21 cellular contexts compared by ENCODE assay signal in the genomic region with DNA sequence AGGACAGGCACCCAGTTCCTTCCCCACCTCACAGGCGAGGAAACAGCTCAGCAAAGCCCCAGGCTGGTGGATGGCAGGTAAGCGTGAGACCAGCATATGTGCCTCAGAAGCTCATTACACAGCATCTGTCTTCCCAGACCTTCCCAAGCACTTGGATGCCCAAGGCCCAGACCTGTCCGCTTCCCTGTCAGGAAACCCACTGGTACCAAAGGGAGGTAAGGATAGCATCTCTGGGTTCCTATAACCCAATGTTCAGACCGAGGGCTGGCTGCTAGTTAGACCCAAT.
"Had no signal": no experiment of that assay in that cellular context is flagged by ENCODE, and none has a peak within 500 bp of the region (broad histone marks: within the 10 kb centered on the region; RNA-seq: fewer than 3 reads in every experiment).

No MANE protein-coding gene starts in this region.

- H3K27me3 ChIP-seq: esophagus muscularis mucosa, right atrium auricular region, thyroid gland had no signal

- H3K9me3 Mint-ChIP-seq: activated naive CD4-positive, alpha-beta T cell treated with anti-CD3 and anti-CD28 coated beads, Interleukin-2, amount 50 U/mL, for 24 hours; activated T-cell treated with anti-CD3 and anti-CD28 coated beads, Interleukin-2, amount 50 U/mL, for 4 hours; effector memory CD8-positive, alpha-beta T cell had no signal

- H3K27ac ChIP-seq: esophagus muscularis mucosa, prostate gland, right atrium auricular region, thyroid gland had no signal

- H3K27me3 Mint-ChIP-seq: activated naive CD4-positive, alpha-beta T cell treated with anti-CD3 and anti-CD28 coated beads, Interleukin-2, amount 50 U/mL, for 24 hours; effector memory CD8-positive, alpha-beta T cell; T-helper 17 cell had no signal

- DNase-seq: activated CD4-positive, alpha-beta T cell treated with anti-CD3 and anti-CD28 coated beads for 4 hours; activated CD4-positive, alpha-beta T cell treated with anti-CD3 and anti-CD28 coated beads, Interleukin-2, amount 50 U/mL, for 48 hours; activated CD4-positive, CD25-positive, alpha-beta regulatory T cell; activated effector memory CD4-positive, alpha-beta T cell treated with Interleukin-2 at 50 U/mL for 16 hours; anterior cingulate cortex; caudate nucleus; effector memory CD8-positive, alpha-beta T cell; hypothalamus; mesenchymal stem cell; stimulated activated CD4-positive, alpha-beta T cell treated with anti-CD3 and anti-CD28 coated beads, Interleukin-12 subunit alpha, Interleukin-12 subunit beta, amount 100 ng/mL, for 4 hours; stimulated activated CD4-positive, alpha-beta T cell treated with anti-CD3 and anti-CD28 coated beads, Interleukin-4, amount 100 ng/mL, for 4 hours; stimulated activated naive CD8-positive, alpha-beta T cell treated with anti-CD3 and anti-CD28 coated beads, Interleukin-15, Interleukin-2, amounts not matched to agents 100 U/mL and 50 U/mL, for 24 hours; substantia nigra; T-helper 17 cell; thyroid gland had no signal

- ATAC-seq: activated T-cell treated with anti-CD3 and anti-CD28 coated beads, Interleukin-2, amount 50 U/mL, for 4 hours; effector memory CD8-positive, alpha-beta T cell; mucosa of descending colon; stimulated activated naive CD8-positive, alpha-beta T cell treated with anti-CD3 and anti-CD28 coated beads, Interleukin-15, Interleukin-2, amounts not matched to agents 100 U/mL and 50 U/mL, for 24 hours; T-helper 17 cell had no signal

- H3K4me3 Mint-ChIP-seq: activated naive CD4-positive, alpha-beta T cell treated with anti-CD3 and anti-CD28 coated beads, Interleukin-2, amount 50 U/mL, for 24 hours; activated T-cell treated with anti-CD3 and anti-CD28 coated beads, Interleukin-2, amount 50 U/mL, for 4 hours had no signal

- H3K4me3 ChIP-seq: esophagus muscularis mucosa, mucosa of descending colon, prostate gland, right atrium auricular region, thyroid gland had no signal

- H3K9me3 ChIP-seq: esophagus muscularis mucosa, mucosa of descending colon, prostate gland, right atrium auricular region, thyroid gland had no signal

- H3K27ac Mint-ChIP-seq: T-helper 17 cell had no signal
